8 cellular contexts compared by ENCODE assay signal in the genomic region with DNA sequence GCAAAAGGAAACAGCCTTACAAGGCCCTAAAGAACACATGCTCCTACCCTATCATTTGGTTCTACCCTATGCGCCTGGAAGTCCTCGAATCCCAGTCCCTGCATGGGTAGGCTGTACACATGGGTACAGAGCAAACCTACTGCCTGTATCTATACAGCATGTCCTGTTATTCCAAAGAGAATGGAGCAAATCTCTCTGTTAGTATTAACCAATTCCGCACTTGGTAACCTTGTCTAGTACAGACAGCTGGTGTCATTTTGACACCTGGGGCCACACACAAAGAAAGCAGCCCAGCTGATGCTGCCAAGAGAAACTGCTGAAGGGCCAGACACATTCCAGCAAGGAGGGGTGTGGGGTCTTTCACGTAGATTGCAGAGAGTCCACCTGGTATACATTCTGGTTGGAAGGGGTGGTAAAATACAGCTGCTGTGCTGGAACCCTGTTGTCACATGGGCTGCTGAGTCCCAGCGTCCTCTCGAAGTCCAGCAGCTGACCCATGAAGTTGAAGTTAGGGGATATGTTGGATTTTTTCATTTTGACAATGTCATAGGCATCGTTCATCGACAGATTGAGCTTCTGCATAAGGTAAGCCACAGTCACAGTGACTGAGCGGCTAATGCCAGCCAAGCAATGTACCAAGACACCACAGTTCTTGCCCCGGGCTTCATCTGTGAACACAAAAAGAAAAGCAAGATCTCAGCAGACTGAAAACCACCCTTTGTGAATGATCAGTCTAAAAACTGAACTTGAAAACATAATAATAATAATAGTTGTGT. TPM values are rescaled to one million over a fixed set of nuclear protein-coding genes. Genes with fewer than 3 reads are reported as not detected.
DNase-seq lines count a peak whose midpoint lies in the region; ATAC-seq and TF ChIP-seq lines count a peak whose summit lies in the region.

No MANE protein-coding gene starts in this region.

- TF ChIP-seq CTCF in osteoblast (IDR thresholded peaks at IDR 0.05; ENCODE audit: extremely low read depth, low read depth, low read length) = no peak
- no peak for TF ChIP-seq CTCF in GM13976 (IDR thresholded peaks at IDR 0.05; ENCODE audit: borderline replicate concordance, control extremely low read depth, extremely low read depth, insufficient read depth, missing control alignments)

- no peak for ATAC-seq in GM18909 (IDR thresholded peaks at IDR 0.05; ENCODE audit: poor library complexity, unreplicated experiment)

- H3K9me3 ChIP-seq in osteoblast (ENCODE audit: low read depth, low read length) = no peaks in the 10 kb centered on the region

- H3K79me2 ChIP-seq in osteoblast (ENCODE audit: insufficient read depth, low read length) = peaks cover 51% of the 10 kb centered on the region

- peaks cover 24% of the 10 kb centered on the region for H4K20me1 ChIP-seq in osteoblast (ENCODE audit: insufficient read depth, low read length)

- in situ Hi-C loops in GM13976 (cut with MboI; ENCODE audit: low sequenced_read_pairs, unreplicated experiment) = no loop called here

- peak overlapping the region; percentile 94 for H3K4me3 ChIP-seq in osteoblast (ENCODE audit: insufficient read depth, low read length)

- H3K4me1 ChIP-seq in osteoblast (ENCODE audit: insufficient read depth, low read length) = peaks cover 40% of the 10 kb centered on the region

- DNase-seq in DMS53 (lab: John Stamatoyannopoulos, UW) = peak; percentile 70
- peak; percentile 49 to 61 for DNase-seq in SHP77 (lab: John Stamatoyannopoulos, UW)
- DNase-seq in epithelial cell of prostate (ENCODE audit: low read depth, low spot score) = no peak
- no peak for DNase-seq in osteoblast (ENCODE audit: insufficient read length, low spot score, missing footprints)
- DNase-seq in iPS-NIHi11 (ENCODE audit: low spot score) = no peak
- no peak for DNase-seq in GM13976 (ENCODE audit: low spot score)
- DNase-seq in DMS79 treated with DMSO at 0.1 percent for 48 hours (lab: John Stamatoyannopoulos, UW) = no peak

- peaks cover 34% of the 10 kb centered on the region for H3K36me3 ChIP-seq in osteoblast (ENCODE audit: insufficient read depth, low read length)

- peak overlapping the region; percentile 91 for H3K4me2 ChIP-seq in osteoblast (ENCODE audit: insufficient read depth, low read length)

- no peaks in the 10 kb centered on the region for H3K27me3 ChIP-seq in osteoblast (ENCODE audit: insufficient read depth, low read length)

- H2AFZ ChIP-seq in osteoblast (ENCODE audit: low read length) = no peak overlapping the region

- H3K27ac ChIP-seq in epithelial cell of prostate (peak overlapping the region; percentile 100), osteoblast (ENCODE audit: low read depth, low read length) (peak overlapping the region; percentile 90)

RNA-seq across cellular contexts. Expression of a gene that starts 3.2 kb away (rescaled TPM):
- 28.6 and 30.0 TPM in 2 replicates for total RNA-seq in osteoblast

Comparison
In these comparisons a context has a peak if more than half of its experiments do, and no peak if none do; other contexts are left out.
1. DNase-seq: peak in DMS53 (single experiment) and SHP77 (2 of 2); none in epithelial cell of prostate (single experiment), osteoblast (single experiment), iPS-NIHi11 (single experiment), GM13976 (single experiment) and DMS79 treated with DMSO at 0.1 percent for 48 hours (single experiment).